In genomic region chr15:31262901-31263671, GRCh38 we compare ENCODE assay signal across 8 cellular contexts.
DNase-seq lines count a peak whose midpoint lies in the region; ATAC-seq and TF ChIP-seq lines count a peak whose summit lies in the region.

No MANE protein-coding gene starts in this region.

- CTCF ChIA-PET in activated B cell treated with CpG ODN at 0.5 μM for 24 hours (lab: Charles Lee): interaction anchor here (0.7 to 6.7 kb wide), 14 partner anchors 15 to 249 kb away, joined by 3 to 47 read pairs (median 6); partner anchors contain the start of gene KLF13

- H3K4me3 ChIP-seq in left ventricle myocardium inferior: no peak overlapping the region

- peak; percentile 76 for DNase-seq in GM13976 (ENCODE audit: low spot score)
- peak; percentile 41 for DNase-seq in activated B cell treated with CpG ODN at 0.5 μM for 24 hours
- peak; percentile 34 for DNase-seq in left ventricle myocardium inferior
- peak; percentile 60 for DNase-seq in stromal cell of bone marrow (ENCODE audit: low read depth)
- no peak for DNase-seq in NCI-H2107 treated with DMSO at 0.1 percent for 48 hours (lab: John Stamatoyannopoulos, UW; ENCODE audit: unreplicated experiment)
- DNase-seq in NCI-H748 (lab: John Stamatoyannopoulos, UW; ENCODE audit: unreplicated experiment): no peak
- no peak for DNase-seq in GM03348 (ENCODE audit: low spot score)

- peak overlapping the region; percentile 44 for H3K4me3 Mint-ChIP-seq in activated B cell treated with CpG ODN at 0.5 μM for 24 hours

- no peaks in the 10 kb centered on the region for H3K36me3 Mint-ChIP-seq in activated B cell treated with CpG ODN at 0.5 μM for 24 hours (ENCODE audit: low read depth)

- in situ Hi-C loops in GM13976 (cut with MboI; ENCODE audit: low sequenced_read_pairs, unreplicated experiment): loop anchor here (10.0 kb wide), 1 partner anchor 62 kb away; the partner anchor contains the start of gene KLF13

- peak; percentile 30 for ATAC-seq in HG03108 (IDR thresholded peaks at IDR 0.05; ENCODE audit: unreplicated experiment)
- peak; percentile 50 for ATAC-seq in activated B cell treated with CpG ODN at 0.5 μM for 24 hours (ENCODE audit: low read depth)

- H3K9me3 Mint-ChIP-seq in activated B cell treated with CpG ODN at 0.5 μM for 24 hours: no peaks in the 10 kb centered on the region

- H3K27me3 Mint-ChIP-seq in activated B cell treated with CpG ODN at 0.5 μM for 24 hours: no peaks in the 10 kb centered on the region

- peak overlapping the region; percentile 93 for H3K27ac Mint-ChIP-seq in activated B cell treated with CpG ODN at 0.5 μM for 24 hours

- POLR2A ChIA-PET in activated B cell treated with CpG ODN at 0.5 μM for 24 hours (lab: Charles Lee): interaction anchor here (0.8 to 13.6 kb wide), 25 partner anchors 9 to 225 kb away, joined by 3 to 406 read pairs (median 10); partner anchors contain the start of gene KLF13

- peaks cover 25% of the 10 kb centered on the region for H3K4me1 ChIP-seq in left ventricle myocardium inferior

- peak overlapping the region; percentile 58 for H3K27ac ChIP-seq in left ventricle myocardium inferior (replicated peaks)

- H3K9me3 ChIP-seq in left ventricle myocardium inferior (replicated peaks): no peaks in the 10 kb centered on the region

- H3K27me3 ChIP-seq in left ventricle myocardium inferior (ENCODE audit: low read depth): no peaks in the 10 kb centered on the region

- peaks cover 89% of the 10 kb centered on the region for H3K4me1 Mint-ChIP-seq in activated B cell treated with CpG ODN at 0.5 μM for 24 hours

- intact Hi-C loops in activated B cell treated with CpG ODN at 0.5 μM for 24 hours (cut with micrococcal nuclease) (loop anchor here (1.0 to 10.0 kb wide), 4 partner anchors 32 to 209 kb away; no protein-coding TSS in a partner anchor), left ventricle myocardium inferior (cut with micrococcal nuclease) (no loop called here)

- H3K36me3 ChIP-seq in left ventricle myocardium inferior: no peaks in the 10 kb centered on the region

- TF ChIP-seq CTCF in GM13976 (IDR thresholded peaks at IDR 0.05; ENCODE audit: borderline replicate concordance, control extremely low read depth, extremely low read depth, insufficient read depth, missing control alignments) (no peak), activated B cell treated with CpG ODN at 0.5 μM for 24 hours (IDR thresholded peaks at IDR 0.05) (no peak), left ventricle myocardium inferior (IDR thresholded peaks at IDR 0.05; ENCODE audit: borderline replicate concordance) (no peak)

Comparison
In these comparisons a context has a peak if more than half of its experiments do, and no peak if none do; other contexts are left out.
1. DNase-seq: peak in GM13976 (single experiment), activated B cell treated with CpG ODN at 0.5 μM for 24 hours (single experiment), left ventricle myocardium inferior (single experiment) and stromal cell of bone marrow (single experiment); none in NCI-H2107 treated with DMSO at 0.1 percent for 48 hours (single experiment), NCI-H748 (single experiment) and GM03348 (single experiment).